In the genomic region with DNA sequence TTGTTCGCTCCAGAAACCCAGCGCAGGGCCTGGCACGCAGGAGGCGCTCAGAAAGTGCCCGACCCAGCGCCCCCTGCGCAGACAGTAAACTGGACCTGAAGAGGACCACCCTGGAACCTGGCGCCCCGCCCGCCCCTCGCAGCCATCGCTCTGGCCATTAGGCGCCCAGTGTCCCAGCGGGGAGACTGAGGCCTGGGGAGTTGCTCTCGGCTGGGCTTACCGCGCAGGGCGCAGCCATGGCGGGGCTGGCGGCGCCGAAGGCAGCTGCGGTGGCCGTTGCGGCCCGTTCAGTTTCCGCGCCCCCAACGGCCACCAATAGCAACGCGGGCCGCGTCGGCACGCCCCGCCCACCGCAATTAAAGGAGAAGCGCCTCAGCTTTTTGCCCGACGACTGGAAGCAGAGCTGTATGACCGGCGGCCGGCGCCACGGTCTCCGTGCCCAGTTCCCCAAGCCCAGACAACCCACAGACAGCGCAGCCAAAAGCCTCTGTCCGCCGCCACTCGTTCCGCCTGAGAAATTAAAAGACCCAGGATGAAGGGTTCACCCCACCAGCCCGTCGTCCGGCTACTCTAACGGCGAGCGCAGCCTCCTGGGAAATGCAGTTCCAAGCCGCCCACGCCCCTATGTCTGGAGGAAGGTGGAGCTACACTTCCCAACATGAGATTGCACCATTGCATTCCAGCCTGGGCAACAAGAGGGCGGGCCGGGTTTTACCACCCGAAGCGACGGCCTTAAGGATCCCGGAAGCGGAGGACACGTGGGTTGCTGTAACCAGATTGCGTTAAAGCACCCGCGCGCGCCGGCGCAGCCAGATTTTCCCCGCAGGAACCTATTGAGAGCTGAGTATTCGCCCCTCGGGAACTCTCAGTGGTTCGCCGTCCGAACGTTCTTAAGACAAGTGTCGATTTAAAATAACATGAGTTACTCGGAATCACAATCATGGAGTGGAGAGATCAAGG, we compare ENCODE assay signal across 8 cellular contexts. TPM values are rescaled to one million over a fixed set of nuclear protein-coding genes. Genes with fewer than 3 reads are reported as not detected.
DNase-seq lines count a peak whose midpoint lies in the region; ATAC-seq and TF ChIP-seq lines count a peak whose summit lies in the region.

A gene (minus strand): TSS at position 289 of the 960 bp plus-strand sequence. CDS start 51 bp downstream, at position 238.

- peak within 1 kb of the TSS; percentile 94 for H3K4me3 Mint-ChIP-seq in activated naive CD8-positive, alpha-beta T cell treated with anti-CD3 and anti-CD28 coated beads, Interleukin-2, amount 10 ng/mL, durations not matched to agents 7 days and 5 days
- H3K4me3 Mint-ChIP-seq in glutamatergic neuron (ENCODE audit: unreplicated experiment) (peak within 1 kb of the TSS; percentile 96), osteocyte (ENCODE audit: unreplicated experiment) (peak within 1 kb of the TSS; percentile 92)

- under 1% methylated on average over 83 of the region's 83 CpGs for WGBS in thymus

- peak within 1 kb of the TSS; percentile 93 for H3K27ac Mint-ChIP-seq in activated naive CD8-positive, alpha-beta T cell treated with anti-CD3 and anti-CD28 coated beads, Interleukin-2, amount 10 ng/mL, durations not matched to agents 7 days and 5 days
- H3K27ac Mint-ChIP-seq in glutamatergic neuron (ENCODE audit: unreplicated experiment) (peak within 1 kb of the TSS; percentile 88), osteocyte (ENCODE audit: unreplicated experiment) (peak within 1 kb of the TSS; percentile 98)

- H3K27ac ChIP-seq in thymus (ENCODE audit: low read depth) = peak within 1 kb of the TSS; percentile 89

- no peaks in the 10 kb centered on the region for H3K27me3 ChIP-seq in thymus (ENCODE audit: control insufficient read depth, insufficient read depth)

- H3K4me3 ChIP-seq in GM12864 (ENCODE audit: low read depth, low read length) (peak within 1 kb of the TSS; percentile 71), thymus (ENCODE audit: low read length) (peak within 1 kb of the TSS; percentile 60)

- H3K27me3 Mint-ChIP-seq in activated naive CD8-positive, alpha-beta T cell treated with anti-CD3 and anti-CD28 coated beads, Interleukin-2, amount 10 ng/mL, durations not matched to agents 7 days and 5 days = peaks cover 3% of the 10 kb centered on the region
- H3K27me3 Mint-ChIP-seq in glutamatergic neuron (ENCODE audit: unreplicated experiment) (no peaks in the 10 kb centered on the region), osteocyte (ENCODE audit: unreplicated experiment) (no peaks in the 10 kb centered on the region)

- no peaks in the 10 kb centered on the region for H3K9me3 Mint-ChIP-seq in activated naive CD8-positive, alpha-beta T cell treated with anti-CD3 and anti-CD28 coated beads, Interleukin-2, amount 10 ng/mL, durations not matched to agents 7 days and 5 days
- H3K9me3 Mint-ChIP-seq in glutamatergic neuron (ENCODE audit: unreplicated experiment) (no peaks in the 10 kb centered on the region), osteocyte (ENCODE audit: unreplicated experiment) (no peaks in the 10 kb centered on the region)

- peak; percentile 86 for ATAC-seq in HG02759 (IDR thresholded peaks at IDR 0.05; ENCODE audit: unreplicated experiment)
- ATAC-seq in activated naive CD8-positive, alpha-beta T cell treated with anti-CD3 and anti-CD28 coated beads, Interleukin-2, amount 10 ng/mL, durations not matched to agents 7 days and 5 days (ENCODE audit: low read depth) = peak; percentile 93

- TF ChIP-seq CTCF in GM12864 (IDR thresholded peaks at IDR 0.05; ENCODE audit: low read depth, low read length, missing control alignments) (no peak), glutamatergic neuron (IDR thresholded peaks at IDR 0.05; ENCODE audit: partially characterized antibody, unreplicated experiment) (peak; percentile 65), osteocyte (IDR thresholded peaks at IDR 0.05) (no peak)

- H3K4me1 Mint-ChIP-seq in activated naive CD8-positive, alpha-beta T cell treated with anti-CD3 and anti-CD28 coated beads, Interleukin-2, amount 10 ng/mL, durations not matched to agents 7 days and 5 days = peaks cover 22% of the 10 kb centered on the region
- H3K4me1 Mint-ChIP-seq in glutamatergic neuron (ENCODE audit: low read depth, unreplicated experiment) (no peaks in the 10 kb centered on the region), osteocyte (ENCODE audit: unreplicated experiment) (peaks cover 14% of the 10 kb centered on the region)

- H3K36me3 Mint-ChIP-seq in activated naive CD8-positive, alpha-beta T cell treated with anti-CD3 and anti-CD28 coated beads, Interleukin-2, amount 10 ng/mL, durations not matched to agents 7 days and 5 days = peaks cover 2% of the 10 kb centered on the region
- H3K36me3 Mint-ChIP-seq in glutamatergic neuron (ENCODE audit: unreplicated experiment) (no peaks in the 10 kb centered on the region), osteocyte (ENCODE audit: unreplicated experiment) (no peaks in the 10 kb centered on the region)

- POLR2A ChIA-PET in activated naive CD8-positive, alpha-beta T cell treated with anti-CD3 and anti-CD28 coated beads, Interleukin-2, amount 10 ng/mL, durations not matched to agents 7 days and 5 days (lab: Charles Lee) = interaction anchor here (0.6 to 1.6 kb wide), 15 partner anchors 47 to 185 kb away, joined by 3 to 18 read pairs (median 3); a partner anchor contains a TSS

- H3K36me3 ChIP-seq in thymus (ENCODE audit: control insufficient read depth, insufficient read depth) = peaks cover 5% of the 10 kb centered on the region

- no peaks in the 10 kb centered on the region for H3K9me3 ChIP-seq in thymus (ENCODE audit: control insufficient read depth)

- DNase-seq in GM12864 (ENCODE audit: low read depth) (peak; percentile 87), NCI-H128 (lab: John Stamatoyannopoulos, UW; ENCODE audit: unreplicated experiment) (peak; percentile 63), SW 1271 (lab: John Stamatoyannopoulos, UW) (peak; percentile 89 to 93), glutamatergic neuron (peak; percentile 90), osteocyte (ENCODE audit: extremely low spot score, unreplicated experiment) (peak; percentile 98)
- peak; percentile 93 for DNase-seq in activated naive CD8-positive, alpha-beta T cell treated with anti-CD3 and anti-CD28 coated beads, Interleukin-2, amount 10 ng/mL, durations not matched to agents 7 days and 5 days

- peaks cover 10% of the 10 kb centered on the region for H3K4me1 ChIP-seq in thymus (ENCODE audit: control insufficient read depth, insufficient read depth, low read length)

RNA-seq across cellular contexts. Expression of the gene that starts here (rescaled TPM):
- total RNA-seq in activated naive CD8-positive, alpha-beta T cell treated with anti-CD3 and anti-CD28 coated beads, Interleukin-2, amount 10 ng/mL, durations not matched to agents 7 days and 5 days = 10 to 100 TPM; 20.8 to 22.4 TPM
- total RNA-seq in glutamatergic neuron (ENCODE audit: unreplicated experiment) = 3.2 TPM
- 4.9 and 5.1 TPM in 2 replicates for total RNA-seq in osteocyte
- 2.6 TPM for polyA plus RNA-seq in thymus

Comparison
In these comparisons a context has a peak if more than half of its experiments do, and no peak if none do; other contexts are left out.
1. Peak in every context shown above with its lines: DNase-seq, ATAC-seq, H3K4me3 ChIP-seq and H3K27ac ChIP-seq.